ENCODE assay signal across 27 cellular contexts in the genomic region with DNA sequence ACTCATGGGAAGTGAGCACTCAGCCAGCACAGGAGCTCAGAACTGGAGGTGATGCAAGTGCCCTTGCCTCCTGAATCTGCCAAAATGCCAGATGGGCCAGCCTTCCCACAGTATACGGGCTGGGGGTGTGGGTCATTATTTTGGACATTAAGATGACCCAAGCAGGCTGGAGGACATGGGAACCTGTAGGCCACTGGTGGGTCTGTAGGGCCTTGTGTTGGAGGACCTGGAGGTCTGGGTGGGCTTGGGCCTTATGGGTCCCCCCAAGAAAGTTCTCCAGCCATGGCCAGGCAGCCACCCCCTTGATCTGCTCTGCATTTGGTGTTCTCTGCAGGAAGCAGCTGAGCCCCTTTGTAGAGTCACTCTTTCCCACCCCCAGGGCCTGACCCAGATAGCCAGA.
"Had no signal": no experiment of that assay in that cellular context is flagged by ENCODE, and none has a peak within 500 bp of the region (broad histone marks: within the 10 kb centered on the region; RNA-seq: fewer than 3 reads in every experiment).

No MANE protein-coding gene starts in this region.

- H3K4me2 ChIP-seq: neural progenitor cell had no signal

- ATAC-seq: gastrocnemius medialis; heart left ventricle; left lobe of liver; naive thymus-derived CD4-positive, alpha-beta T cell; psoas muscle; right lobe of liver; stimulated activated naive CD8-positive, alpha-beta T cell treated with anti-CD3 and anti-CD28 coated beads, Interleukin-15, amount 100 ng/mL, for 72 hours; upper lobe of right lung had no signal

- H2AFZ ChIP-seq: neural progenitor cell had no signal

- H3K4me1 ChIP-seq: right lobe of liver had no signal

- H3K9ac ChIP-seq: neural progenitor cell had no signal

- DNase-seq: cerebellar nuclear complex; dorsolateral prefrontal cortex; effector CD4-positive, alpha-beta T cell; gastrocnemius medialis; hippocampal formation; mammary epithelial cell; mesendoderm; midbrain; naive thymus-derived CD4-positive, alpha-beta T cell; right lobe of liver; small intestine; stimulated activated CD4-positive, alpha-beta T cell treated with anti-CD3 and anti-CD28 coated beads, Interleukin-12 subunit alpha, Interleukin-12 subunit beta, amount 100 ng/mL, for 4 hours; stimulated activated CD4-positive, alpha-beta T cell treated with anti-CD3 and anti-CD28 coated beads, Interleukin-1b, Interleukin-23, amount 100 ng/mL, for 48 hours; stimulated activated CD4-positive, alpha-beta T cell treated with anti-CD3 and anti-CD28 coated beads, Interleukin-4, amount 100 ng/mL, for 1 hour; stimulated activated CD8-positive, alpha-beta memory T cell treated with anti-CD3 and anti-CD28 coated beads, Interleukin-4, amount 100 ng/mL, for 48 hours; stimulated activated naive CD4-positive, alpha-beta T cell; stimulated activated naive CD8-positive, alpha-beta T cell treated with anti-CD3 and anti-CD28 coated beads, Interleukin-15, amount 100 ng/mL, for 72 hours; transverse colon; upper lobe of right lung; uterus had no signal

- H3K4me3 ChIP-seq: dorsolateral prefrontal cortex, gastrocnemius medialis, heart left ventricle, neural progenitor cell, psoas muscle, right lobe of liver, suprapubic skin, transverse colon, upper lobe of right lung, uterus had no signal

- FAIRE-seq: colon, islet of Langerhans, small intestine had no signal

- H3K36me3 ChIP-seq: gastrocnemius medialis, heart left ventricle, neural progenitor cell, right lobe of liver, suprapubic skin, transverse colon, upper lobe of right lung, uterus had no signal

- H3K27ac ChIP-seq: dorsolateral prefrontal cortex, gastrocnemius medialis, heart left ventricle, neural progenitor cell, psoas muscle, right lobe of liver, suprapubic skin, transverse colon, upper lobe of right lung, uterus had no signal

- H3K9me3 ChIP-seq: gastrocnemius medialis, heart left ventricle, psoas muscle, right lobe of liver, suprapubic skin, transverse colon, upper lobe of right lung, uterus had no signal

- H3K27me3 ChIP-seq: dorsolateral prefrontal cortex, gastrocnemius medialis, heart left ventricle, neural progenitor cell, right lobe of liver, suprapubic skin, transverse colon, upper lobe of right lung, uterus had no signal
